Comparison of ENCODE assay signal across 27 cellular contexts in the genomic region with DNA sequence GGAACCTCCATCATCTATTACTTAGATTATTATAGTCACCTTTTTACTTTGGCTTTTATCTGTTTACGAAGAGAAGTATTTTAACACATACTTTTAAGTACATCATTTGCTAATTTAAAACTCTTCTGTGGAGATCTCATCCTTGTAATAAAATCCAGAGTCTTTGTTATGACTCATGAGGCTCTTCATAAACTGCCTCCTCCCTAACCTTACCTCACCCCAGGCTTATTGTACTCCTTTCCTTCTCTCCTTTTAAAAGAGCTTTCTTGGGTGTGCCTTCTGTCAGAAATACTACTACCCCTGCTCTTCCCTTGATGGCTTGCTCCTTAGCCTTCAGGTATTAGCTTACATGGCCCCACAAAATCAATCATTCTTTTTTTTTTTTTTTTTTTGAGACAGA. TPM values are rescaled to one million over a fixed set of nuclear protein-coding genes. Genes with fewer than 3 reads are reported as not detected.
DNase-seq lines count a peak whose midpoint lies in the region; FAIRE-seq and TF ChIP-seq lines count a peak whose summit lies in the region.
"Had no signal": no experiment of that assay in that cellular context is flagged by ENCODE, and none has a peak within 500 bp of the region (broad histone marks: within the 10 kb centered on the region; RNA-seq: fewer than 3 reads in every experiment).

No MANE protein-coding gene starts in this region.

- H3K4me1 ChIP-seq in stomach: no peaks in the 10 kb centered on the region
- H3K4me1 ChIP-seq: BE2C, esophagus squamous epithelium, heart left ventricle, prostate gland, spleen had no signal

- no peak overlapping the region for H3K27ac ChIP-seq in stomach
- H3K27ac ChIP-seq: esophagus squamous epithelium, heart left ventricle, HL-60, left ventricle myocardium inferior, prostate gland, spleen had no signal

- H3K4me1 Mint-ChIP-seq in type B pancreatic cell (ENCODE audit: unreplicated experiment): no peaks in the 10 kb centered on the region
- H3K4me1 Mint-ChIP-seq: brain had no signal

- H3K27me3 ChIP-seq in bronchial epithelial cell (ENCODE audit: control insufficient read depth, insufficient read depth, low read length) (no peaks in the 10 kb centered on the region), stomach (no peaks in the 10 kb centered on the region)
- H3K27me3 ChIP-seq: BE2C, esophagus squamous epithelium had no signal

- no peak for TF ChIP-seq EP300 in stomach (IDR thresholded peaks at IDR 0.05)

- H3K9me3 ChIP-seq in stomach: no peaks in the 10 kb centered on the region
- H3K9me3 ChIP-seq: BE2C, esophagus squamous epithelium, heart left ventricle, left ventricle myocardium inferior, prostate gland, spleen had no signal

- H3K4me3 ChIP-seq in bronchial epithelial cell (ENCODE audit: low read depth, low read length): no peak overlapping the region
- no peak overlapping the region for H3K4me3 ChIP-seq in stomach
- H3K4me3 ChIP-seq: esophagus squamous epithelium, heart left ventricle, left ventricle myocardium inferior, prostate gland, spleen had no signal

- H3K9me3 Mint-ChIP-seq in type B pancreatic cell: no peaks in the 10 kb centered on the region
- H3K9me3 Mint-ChIP-seq: activated CD4-positive, alpha-beta memory T cell treated with anti-CD3 and anti-CD28 coated beads for 36 hours; brain; mesothelial cell of epicardium had no signal

- 89 to 100% (median 93%) methylated on average over 1 of the region's 1 CpG for WGBS in stomach, 5 donors

- H3K36me3 Mint-ChIP-seq in type B pancreatic cell: no peaks in the 10 kb centered on the region
- H3K36me3 Mint-ChIP-seq: activated CD4-positive, alpha-beta memory T cell treated with anti-CD3 and anti-CD28 coated beads for 36 hours; brain; mesothelial cell of epicardium had no signal

- DNase-seq in HCEC 1CT (peak; percentile 45), bronchial epithelial cell (ENCODE audit: low read depth) (peak; percentile 42), hepatic stellate cell (ENCODE audit: low spot score) (peak; percentile 8), NCI-H2107 (lab: John Stamatoyannopoulos, UW) (no peak), midbrain (lab: John Stamatoyannopoulos, UW) (no peak), type B pancreatic cell (ENCODE audit: extremely low spot score, unreplicated experiment) (no peak), stomach (no peak)
- DNase-seq: activated CD4-positive, alpha-beta memory T cell treated with anti-CD3 and anti-CD28 coated beads for 36 hours; activated CD4-positive, CD25-positive, alpha-beta regulatory T cell; activated effector memory CD4-positive, alpha-beta T cell treated with Interleukin-2 at 50 U/mL for 16 hours; BE2C; effector CD8-positive, alpha-beta T cell; esophagus squamous epithelium; heart left ventricle; left ventricle myocardium inferior; MM.1S; NCI-H69; spleen; stimulated activated CD4-positive, alpha-beta T cell treated with anti-CD3 and anti-CD28 coated beads, Interleukin-4, amount 100 ng/mL, for 1 hour; stimulated activated naive CD4-positive, alpha-beta T cell; T-helper 9 cell had no signal

- intact Hi-C loops in stomach (cut with DNase I; ENCODE audit: low total_unique reads): no loop called here

- TF ChIP-seq POLR2A in stomach (IDR thresholded peaks at IDR 0.05): no peak

- H3K36me3 ChIP-seq in bronchial epithelial cell (ENCODE audit: control insufficient read depth, insufficient read depth, low read length): no peaks in the 10 kb centered on the region
- no peaks in the 10 kb centered on the region for H3K36me3 ChIP-seq in stomach
- H3K36me3 ChIP-seq: BE2C, esophagus squamous epithelium, heart left ventricle, left ventricle myocardium inferior, prostate gland, spleen had no signal

- H3K27me3 Mint-ChIP-seq in type B pancreatic cell: peaks cover 2% of the 10 kb centered on the region
- H3K27me3 Mint-ChIP-seq: activated CD4-positive, alpha-beta memory T cell treated with anti-CD3 and anti-CD28 coated beads for 36 hours; brain had no signal

- no peak for FAIRE-seq in bronchial epithelial cell (lab: Jason Lieb, UNC)
- FAIRE-seq: GM12892, H1 had no signal

- no peak overlapping the region for H3K4me3 Mint-ChIP-seq in type B pancreatic cell
- H3K4me3 Mint-ChIP-seq: activated CD4-positive, alpha-beta memory T cell treated with anti-CD3 and anti-CD28 coated beads for 36 hours; brain; mesothelial cell of epicardium had no signal

- TF ChIP-seq CTCF in bronchial epithelial cell (IDR thresholded peaks at IDR 0.05; ENCODE audit: insufficient read depth, low read length, severe bottlenecking): no peak
- TF ChIP-seq CTCF in type B pancreatic cell (conservative IDR thresholded peaks at IDR 0.05): no peak
- TF ChIP-seq CTCF in stomach (IDR thresholded peaks at IDR 0.05): no peak

- H3K27ac Mint-ChIP-seq in type B pancreatic cell: no peak overlapping the region
- H3K27ac Mint-ChIP-seq: activated CD4-positive, alpha-beta memory T cell treated with anti-CD3 and anti-CD28 coated beads for 36 hours; brain; mesothelial cell of epicardium had no signal

RNA-seq across cellular contexts. Expression of gene ARL9, which starts 6.6 kb away (rescaled TPM):
- total RNA-seq in bronchial epithelial cell: under 0.01 TPM in 2 replicates
- total RNA-seq in type B pancreatic cell (ENCODE audit: low replicate concordance): 0.74 and 1.1 TPM in 2 replicates
- total RNA-seq in stomach: under 1 TPM in 1 of 5 donors, not detected in 4; 0.55 TPM
- under 1 TPM in 2 of 3 donors, not detected in 1; 0.25 to 0.50 TPM for polyA plus RNA-seq in stomach
- total RNA-seq: activated CD4-positive, alpha-beta memory T cell treated with anti-CD3 and anti-CD28 coated beads for 36 hours; left ventricle myocardium inferior had no signal

RNA-seq across cellular contexts. Expression of gene SRP72, which starts 44.7 kb away (rescaled TPM):
- 73.7 and 107 TPM in 2 replicates for total RNA-seq in bronchial epithelial cell
- 87.3 and 108 TPM in 2 replicates for total RNA-seq in type B pancreatic cell (ENCODE audit: low replicate concordance)
- total RNA-seq in stomach: 10 to 100 TPM; 28.4 to 63.7 (median 44.2) TPM
- polyA plus RNA-seq in stomach: 10 to 100 TPM; 28.9 to 39.9 (median 30.0) TPM

Comparison
In these comparisons a context has a peak if more than half of its experiments do, and no peak if none do; other contexts are left out.
1. DNase-seq: peak in HCEC 1CT (single experiment), bronchial epithelial cell (single experiment) and hepatic stellate cell (single experiment); none in NCI-H2107 (single experiment), midbrain (single experiment), type B pancreatic cell (single experiment) and stomach (single experiment).